2 cellular contexts compared by ENCODE assay signal in the genomic region with DNA sequence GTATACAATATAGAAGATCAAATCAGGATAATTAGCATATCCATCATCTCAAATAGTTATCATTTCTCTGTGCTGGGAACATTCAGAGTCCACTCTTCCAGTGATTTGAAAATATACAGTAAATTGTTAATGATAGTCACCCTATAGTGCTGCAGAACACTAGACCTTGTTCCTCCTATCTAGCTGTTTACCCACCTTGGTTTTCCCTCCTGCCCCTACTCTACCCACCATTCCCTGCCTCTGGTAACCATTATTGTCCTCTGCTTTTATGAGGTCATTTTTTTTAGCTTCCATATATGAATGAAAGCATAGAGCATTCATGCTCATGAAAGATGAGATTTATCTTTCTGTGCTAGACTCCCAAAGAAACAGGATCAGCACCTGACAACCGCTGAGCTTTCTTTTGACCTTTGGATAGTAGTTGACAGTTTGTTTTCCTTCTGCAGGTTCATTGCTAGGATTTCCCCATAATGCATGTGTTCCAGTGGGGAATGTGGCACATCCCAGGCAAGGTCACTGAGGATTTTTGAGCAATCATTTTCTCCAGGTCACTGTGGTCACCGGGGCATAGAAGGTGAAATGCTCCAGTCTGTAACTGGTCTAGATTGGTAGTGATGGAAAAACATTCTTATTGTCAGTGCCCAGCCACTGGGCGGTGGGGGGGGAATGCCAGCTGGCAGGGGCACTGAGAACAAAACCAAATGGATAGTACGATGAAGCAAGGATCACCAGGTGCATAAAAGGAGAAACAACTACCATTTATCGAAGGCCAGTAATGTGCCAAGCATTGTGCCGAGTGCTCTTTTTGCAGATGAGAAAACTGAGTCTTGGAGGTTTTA.
TF ChIP-seq lines count a peak whose summit lies in the region.

No MANE protein-coding gene starts in this region.

TF ChIP-seq in IMR-90, 13 proteins besides CTCF, POLR2A, EP300 and RAD21:
- TF ChIP-seq MAFK (IDR thresholded peaks at IDR 0.05; ENCODE audit: low read depth, low read length) = no peak
- TF ChIP-seq MXI1 (IDR thresholded peaks at IDR 0.05; ENCODE audit: borderline replicate concordance, low read depth, low read length) = no peak
- no peak for TF ChIP-seq NFE2L2 (IDR thresholded peaks at IDR 0.05; ENCODE audit: low read depth, low read length)
- no peak for TF ChIP-seq BHLHE40 (IDR thresholded peaks at IDR 0.05; ENCODE audit: low read depth, low read length)
- TF ChIP-seq, protein P1, sequence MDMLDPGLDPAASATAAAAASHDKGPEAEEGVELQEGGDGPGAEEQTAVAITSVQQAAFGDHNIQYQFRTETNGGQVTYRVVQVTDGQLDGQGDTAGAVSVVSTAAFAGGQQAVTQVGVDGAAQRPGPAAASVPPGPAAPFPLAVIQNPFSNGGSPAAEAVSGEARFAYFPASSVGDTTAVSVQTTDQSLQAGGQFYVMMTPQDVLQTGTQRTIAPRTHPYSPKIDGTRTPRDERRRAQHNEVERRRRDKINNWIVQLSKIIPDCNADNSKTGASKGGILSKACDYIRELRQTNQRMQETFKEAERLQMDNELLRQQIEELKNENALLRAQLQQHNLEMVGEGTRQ (IDR thresholded peaks at IDR 0.05; ENCODE audit: low read depth, low read length) = no peak
- TF ChIP-seq RCOR1 (IDR thresholded peaks at IDR 0.05; ENCODE audit: insufficient replicate concordance, low read length) = no peak
- TF ChIP-seq SMC3 (IDR thresholded peaks at IDR 0.05; ENCODE audit: low read depth, low read length) = no peak
- TF ChIP-seq CHD1 (IDR thresholded peaks at IDR 0.05; ENCODE audit: low read depth, low read length) = no peak
- no peak for TF ChIP-seq MAZ (IDR thresholded peaks at IDR 0.05; ENCODE audit: borderline replicate concordance, low read depth, low read length)
- TF ChIP-seq ELK1 (IDR thresholded peaks at IDR 0.05; ENCODE audit: borderline replicate concordance, low read depth, low read length) = no peak
- TF ChIP-seq RFX5 (IDR thresholded peaks at IDR 0.05; ENCODE audit: low read depth, low read length) = no peak
- no peak for TF ChIP-seq FOS (IDR thresholded peaks at IDR 0.05; ENCODE audit: low read depth, low read length)
- no peak for TF ChIP-seq CEBPB (IDR thresholded peaks at IDR 0.05; ENCODE audit: low read depth, low read length)

TF ChIP-seq in H1, 55 proteins besides CTCF, POLR2A, EP300 and RAD21:
- TF ChIP-seq SUZ12 (IDR thresholded peaks at IDR 0.05; ENCODE audit: low read length) (no peak), TAF7 (optimal IDR thresholded peaks at IDR 0.05; ENCODE audit: borderline replicate concordance, low read depth, low read length) (no peak), TBP (IDR thresholded peaks at IDR 0.05; ENCODE audit: low read depth, low read length) (no peak), BACH1 (IDR thresholded peaks at IDR 0.05; ENCODE audit: low read length) (no peak), RNF2 (IDR thresholded peaks at IDR 0.05; ENCODE audit: borderline replicate concordance, low read depth, low read length, missing control alignments, poor library complexity, severe bottlenecking) (no peak), POU5F1 (IDR thresholded peaks at IDR 0.05; ENCODE audit: low read depth, low read length) (no peak), SIN3A (conservative IDR thresholded peaks at IDR 0.05 in 1 of 2, IDR thresholded peaks at IDR 0.05 in 1 of 2; ENCODE audit: low read depth in 1 of 2, low read length in 2 of 2) (no peak), EZH2 (IDR thresholded peaks at IDR 0.05; ENCODE audit: low read depth, low read length, severe bottlenecking) (no peak), SIX5 (IDR thresholded peaks at IDR 0.05; ENCODE audit: low read depth, low read length) (no peak)
- TF ChIP-seq, protein P2, sequence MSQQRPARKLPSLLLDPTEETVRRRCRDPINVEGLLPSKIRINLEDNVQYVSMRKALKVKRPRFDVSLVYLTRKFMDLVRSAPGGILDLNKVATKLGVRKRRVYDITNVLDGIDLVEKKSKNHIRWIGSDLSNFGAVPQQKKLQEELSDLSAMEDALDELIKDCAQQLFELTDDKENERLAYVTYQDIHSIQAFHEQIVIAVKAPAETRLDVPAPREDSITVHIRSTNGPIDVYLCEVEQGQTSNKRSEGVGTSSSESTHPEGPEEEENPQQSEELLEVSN (IDR thresholded peaks at IDR 0.05) = no peak
- TF ChIP-seq, protein P3, sequence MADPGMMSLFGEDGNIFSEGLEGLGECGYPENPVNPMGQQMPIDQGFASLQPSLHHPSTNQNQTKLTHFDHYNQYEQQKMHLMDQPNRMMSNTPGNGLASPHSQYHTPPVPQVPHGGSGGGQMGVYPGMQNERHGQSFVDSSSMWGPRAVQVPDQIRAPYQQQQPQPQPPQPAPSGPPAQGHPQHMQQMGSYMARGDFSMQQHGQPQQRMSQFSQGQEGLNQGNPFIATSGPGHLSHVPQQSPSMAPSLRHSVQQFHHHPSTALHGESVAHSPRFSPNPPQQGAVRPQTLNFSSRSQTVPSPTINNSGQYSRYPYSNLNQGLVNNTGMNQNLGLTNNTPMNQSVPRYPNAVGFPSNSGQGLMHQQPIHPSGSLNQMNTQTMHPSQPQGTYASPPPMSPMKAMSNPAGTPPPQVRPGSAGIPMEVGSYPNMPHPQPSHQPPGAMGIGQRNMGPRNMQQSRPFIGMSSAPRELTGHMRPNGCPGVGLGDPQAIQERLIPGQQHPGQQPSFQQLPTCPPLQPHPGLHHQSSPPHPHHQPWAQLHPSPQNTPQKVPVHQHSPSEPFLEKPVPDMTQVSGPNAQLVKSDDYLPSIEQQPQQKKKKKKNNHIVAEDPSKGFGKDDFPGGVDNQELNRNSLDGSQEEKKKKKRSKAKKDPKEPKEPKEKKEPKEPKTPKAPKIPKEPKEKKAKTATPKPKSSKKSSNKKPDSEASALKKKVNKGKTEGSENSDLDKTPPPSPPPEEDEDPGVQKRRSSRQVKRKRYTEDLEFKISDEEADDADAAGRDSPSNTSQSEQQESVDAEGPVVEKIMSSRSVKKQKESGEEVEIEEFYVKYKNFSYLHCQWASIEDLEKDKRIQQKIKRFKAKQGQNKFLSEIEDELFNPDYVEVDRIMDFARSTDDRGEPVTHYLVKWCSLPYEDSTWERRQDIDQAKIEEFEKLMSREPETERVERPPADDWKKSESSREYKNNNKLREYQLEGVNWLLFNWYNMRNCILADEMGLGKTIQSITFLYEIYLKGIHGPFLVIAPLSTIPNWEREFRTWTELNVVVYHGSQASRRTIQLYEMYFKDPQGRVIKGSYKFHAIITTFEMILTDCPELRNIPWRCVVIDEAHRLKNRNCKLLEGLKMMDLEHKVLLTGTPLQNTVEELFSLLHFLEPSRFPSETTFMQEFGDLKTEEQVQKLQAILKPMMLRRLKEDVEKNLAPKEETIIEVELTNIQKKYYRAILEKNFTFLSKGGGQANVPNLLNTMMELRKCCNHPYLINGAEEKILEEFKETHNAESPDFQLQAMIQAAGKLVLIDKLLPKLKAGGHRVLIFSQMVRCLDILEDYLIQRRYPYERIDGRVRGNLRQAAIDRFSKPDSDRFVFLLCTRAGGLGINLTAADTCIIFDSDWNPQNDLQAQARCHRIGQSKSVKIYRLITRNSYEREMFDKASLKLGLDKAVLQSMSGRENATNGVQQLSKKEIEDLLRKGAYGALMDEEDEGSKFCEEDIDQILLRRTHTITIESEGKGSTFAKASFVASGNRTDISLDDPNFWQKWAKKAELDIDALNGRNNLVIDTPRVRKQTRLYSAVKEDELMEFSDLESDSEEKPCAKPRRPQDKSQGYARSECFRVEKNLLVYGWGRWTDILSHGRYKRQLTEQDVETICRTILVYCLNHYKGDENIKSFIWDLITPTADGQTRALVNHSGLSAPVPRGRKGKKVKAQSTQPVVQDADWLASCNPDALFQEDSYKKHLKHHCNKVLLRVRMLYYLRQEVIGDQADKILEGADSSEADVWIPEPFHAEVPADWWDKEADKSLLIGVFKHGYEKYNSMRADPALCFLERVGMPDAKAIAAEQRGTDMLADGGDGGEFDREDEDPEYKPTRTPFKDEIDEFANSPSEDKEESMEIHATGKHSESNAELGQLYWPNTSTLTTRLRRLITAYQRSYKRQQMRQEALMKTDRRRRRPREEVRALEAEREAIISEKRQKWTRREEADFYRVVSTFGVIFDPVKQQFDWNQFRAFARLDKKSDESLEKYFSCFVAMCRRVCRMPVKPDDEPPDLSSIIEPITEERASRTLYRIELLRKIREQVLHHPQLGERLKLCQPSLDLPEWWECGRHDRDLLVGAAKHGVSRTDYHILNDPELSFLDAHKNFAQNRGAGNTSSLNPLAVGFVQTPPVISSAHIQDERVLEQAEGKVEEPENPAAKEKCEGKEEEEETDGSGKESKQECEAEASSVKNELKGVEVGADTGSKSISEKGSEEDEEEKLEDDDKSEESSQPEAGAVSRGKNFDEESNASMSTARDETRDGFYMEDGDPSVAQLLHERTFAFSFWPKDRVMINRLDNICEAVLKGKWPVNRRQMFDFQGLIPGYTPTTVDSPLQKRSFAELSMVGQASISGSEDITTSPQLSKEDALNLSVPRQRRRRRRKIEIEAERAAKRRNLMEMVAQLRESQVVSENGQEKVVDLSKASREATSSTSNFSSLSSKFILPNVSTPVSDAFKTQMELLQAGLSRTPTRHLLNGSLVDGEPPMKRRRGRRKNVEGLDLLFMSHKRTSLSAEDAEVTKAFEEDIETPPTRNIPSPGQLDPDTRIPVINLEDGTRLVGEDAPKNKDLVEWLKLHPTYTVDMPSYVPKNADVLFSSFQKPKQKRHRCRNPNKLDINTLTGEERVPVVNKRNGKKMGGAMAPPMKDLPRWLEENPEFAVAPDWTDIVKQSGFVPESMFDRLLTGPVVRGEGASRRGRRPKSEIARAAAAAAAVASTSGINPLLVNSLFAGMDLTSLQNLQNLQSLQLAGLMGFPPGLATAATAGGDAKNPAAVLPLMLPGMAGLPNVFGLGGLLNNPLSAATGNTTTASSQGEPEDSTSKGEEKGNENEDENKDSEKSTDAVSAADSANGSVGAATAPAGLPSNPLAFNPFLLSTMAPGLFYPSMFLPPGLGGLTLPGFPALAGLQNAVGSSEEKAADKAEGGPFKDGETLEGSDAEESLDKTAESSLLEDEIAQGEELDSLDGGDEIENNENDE (IDR thresholded peaks at IDR 0.05; ENCODE audit: insufficient replicate concordance, low read length) = no peak
- TF ChIP-seq, protein P1 (IDR thresholded peaks at IDR 0.05; ENCODE audit: low read length) = no peak
